Comparison of ENCODE assay signal across 1 cellular context in the genomic region with DNA sequence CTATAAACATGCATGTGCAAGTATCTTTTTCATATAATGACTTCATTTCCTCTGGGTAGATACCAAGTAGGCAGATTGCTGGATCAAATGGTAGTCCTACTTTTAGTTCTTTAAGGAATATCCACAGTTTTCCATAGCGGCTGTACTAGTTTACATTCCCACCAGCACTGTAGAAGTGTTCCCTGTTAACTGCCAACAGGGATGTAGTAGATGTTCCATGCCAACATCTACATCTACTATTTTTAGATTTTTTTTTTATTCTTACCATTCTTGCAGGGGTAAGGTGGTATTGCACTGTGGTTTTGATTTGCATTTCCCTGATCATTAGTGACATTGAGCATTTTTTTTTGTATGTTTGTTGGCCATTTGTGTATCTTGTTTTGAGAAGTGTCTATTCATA.
A peak's percentile ranks its signal among the peaks of the same experiment; 100 is the strongest.
DNase-seq lines count a peak whose midpoint lies in the region; ATAC-seq lines count a peak whose summit lies in the region.
"Not testable (repeated sequence)": the region's sequence is repeated elsewhere in the genome, so short reads cannot be mapped to it uniquely, and the experiment has no call there.

No MANE protein-coding gene starts in this region.

- peak; percentile 54 for ATAC-seq in left ventricle myocardium superior

- DNase-seq in left ventricle myocardium superior = not testable (repeated sequence)

- intact Hi-C loops in left ventricle myocardium superior (cut with micrococcal nuclease) = not testable (repeated sequence)
